ENCODE assay signal across 17 cellular contexts in the genomic region with DNA sequence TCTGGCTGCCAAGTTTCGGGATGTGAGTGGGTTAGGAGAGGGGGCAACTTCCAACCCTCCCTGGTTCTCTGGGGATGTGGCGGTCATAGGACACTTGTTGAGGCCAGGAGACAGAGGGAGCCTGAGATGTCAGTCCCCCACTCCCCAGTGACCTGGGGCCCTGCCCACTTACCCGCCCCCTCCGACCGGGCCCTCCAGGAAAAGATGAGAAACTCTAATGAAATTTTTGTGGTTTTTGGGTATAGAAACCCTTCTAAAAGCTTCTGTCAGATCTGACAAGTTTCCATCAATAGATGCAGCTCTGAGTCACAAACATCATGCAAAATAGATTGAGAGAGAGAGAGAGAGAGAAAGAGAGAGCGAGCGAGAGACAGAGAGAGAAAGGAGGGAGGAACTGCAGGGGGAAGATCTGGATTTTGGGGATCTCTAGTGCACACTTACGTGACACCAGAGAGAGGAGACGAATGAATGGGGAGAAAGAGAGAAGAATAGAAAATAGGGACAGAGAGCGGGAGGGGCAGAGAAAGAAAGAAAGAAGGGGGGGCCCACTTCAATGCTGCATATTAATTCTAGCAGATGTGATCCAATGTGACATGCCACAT.
DNase-seq lines count a peak whose midpoint lies in the region; ATAC-seq and TF ChIP-seq lines count a peak whose summit lies in the region.
"Had no signal": no experiment of that assay in that cellular context is flagged by ENCODE, and none has a peak within 500 bp of the region (broad histone marks: within the 10 kb centered on the region; RNA-seq: fewer than 3 reads in every experiment).

No MANE protein-coding gene starts in this region.

- peaks cover 2% of the 10 kb centered on the region for H3K4me1 Mint-ChIP-seq in activated T-cell treated with anti-CD3 and anti-CD28 coated beads, Interleukin-2, amount 50 U/mL, for 4 hours (ENCODE audit: low read depth)
- H3K4me1 Mint-ChIP-seq in nephron progenitor cell, result peaks cover 29% of the 10 kb centered on the region
- no peaks in the 10 kb centered on the region for H3K4me1 Mint-ChIP-seq in stimulated activated effector memory CD8-positive, alpha-beta T cell treated with anti-CD3 and anti-CD28 coated beads, Interleukin-12 subunit alpha, Interleukin-12 subunit beta, amount 100 ng/mL, for 72 hours

- peak; percentile 15 for DNase-seq in stimulated activated CD4-positive, alpha-beta T cell treated with anti-CD3 and anti-CD28 coated beads, Interleukin-1b, Interleukin-23, amount 100 ng/mL, for 48 hours
- no peak for DNase-seq in stimulated activated CD4-positive, alpha-beta T cell treated with anti-CD3 and anti-CD28 coated beads, Interleukin-12 subunit alpha, Interleukin-12 subunit beta, amount 100 ng/mL, for 4 hours
- DNase-seq in activated T-cell treated with anti-CD3 and anti-CD28 coated beads, Interleukin-2, amount 50 U/mL, for 4 hours, result no peak
- DNase-seq in nephron progenitor cell (no peak), SHP77 treated with DMSO at 0.1 percent for 48 hours (lab: John Stamatoyannopoulos, UW) (no peak), gastrocnemius medialis (no peak)
- DNase-seq in stimulated activated effector memory CD8-positive, alpha-beta T cell treated with anti-CD3 and anti-CD28 coated beads, Interleukin-12 subunit alpha, Interleukin-12 subunit beta, amount 100 ng/mL, for 72 hours (ENCODE audit: low spot score in 2 of 2), result no peak
- DNase-seq: AML-193, Calu3, left ventricle myocardium inferior, mucosa of descending colon, NCI-H1105, NCI-H2107, NCI-H524 treated with DMSO at 0.1 percent for 48 hours, Right ventricle myocardium superior had no signal

- TF ChIP-seq CTCF in nephron progenitor cell (IDR thresholded peaks at IDR 0.05), result no peak
- TF ChIP-seq CTCF in gastrocnemius medialis (IDR thresholded peaks at IDR 0.05 in 4 of 5, conservative IDR thresholded peaks at IDR 0.05 in 1 of 5), result no peak

- H3K4me3 ChIP-seq in gastrocnemius medialis, result no peak overlapping the region
- H3K4me3 ChIP-seq: left ventricle myocardium inferior, mucosa of descending colon had no signal

- peaks cover 0 to 3% of the 10 kb centered on the region in 2 donors for H3K4me1 ChIP-seq in gastrocnemius medialis

- intact Hi-C loops in gastrocnemius medialis (cut with DNase I; ENCODE audit: low total_unique reads), result no loop called here

- peaks cover 0 to 24% of the 10 kb centered on the region in 2 donors for H3K36me3 ChIP-seq in gastrocnemius medialis

- H3K9me3 Mint-ChIP-seq in activated T-cell treated with anti-CD3 and anti-CD28 coated beads, Interleukin-2, amount 50 U/mL, for 4 hours, result no peaks in the 10 kb centered on the region
- H3K9me3 Mint-ChIP-seq in nephron progenitor cell, result no peaks in the 10 kb centered on the region
- H3K9me3 Mint-ChIP-seq in stimulated activated effector memory CD8-positive, alpha-beta T cell treated with anti-CD3 and anti-CD28 coated beads, Interleukin-12 subunit alpha, Interleukin-12 subunit beta, amount 100 ng/mL, for 72 hours, result no peaks in the 10 kb centered on the region

- H3K4me3 Mint-ChIP-seq in activated T-cell treated with anti-CD3 and anti-CD28 coated beads, Interleukin-2, amount 50 U/mL, for 4 hours, result no peak overlapping the region
- no peak overlapping the region for H3K4me3 Mint-ChIP-seq in nephron progenitor cell
- H3K4me3 Mint-ChIP-seq in stimulated activated effector memory CD8-positive, alpha-beta T cell treated with anti-CD3 and anti-CD28 coated beads, Interleukin-12 subunit alpha, Interleukin-12 subunit beta, amount 100 ng/mL, for 72 hours, result no peak overlapping the region

- H3K27ac Mint-ChIP-seq in nephron progenitor cell, result peak overlapping the region; percentile 48
- H3K27ac Mint-ChIP-seq in stimulated activated effector memory CD8-positive, alpha-beta T cell treated with anti-CD3 and anti-CD28 coated beads, Interleukin-12 subunit alpha, Interleukin-12 subunit beta, amount 100 ng/mL, for 72 hours, result no peak overlapping the region

- H3K9me3 ChIP-seq in gastrocnemius medialis, result no peaks in the 10 kb centered on the region
- H3K9me3 ChIP-seq: left ventricle myocardium inferior, mucosa of descending colon had no signal

- H3K27me3 Mint-ChIP-seq in activated T-cell treated with anti-CD3 and anti-CD28 coated beads, Interleukin-2, amount 50 U/mL, for 4 hours (ENCODE audit: low read depth), result peaks cover 9% of the 10 kb centered on the region
- H3K27me3 Mint-ChIP-seq in nephron progenitor cell (ENCODE audit: low read depth, poor library complexity), result no peaks in the 10 kb centered on the region

- H3K27me3 ChIP-seq in gastrocnemius medialis, result no peaks in the 10 kb centered on the region

- in situ Hi-C loops in gastrocnemius medialis (cut with MboI; ENCODE audit: low sequenced_read_pairs in 4 of 4), result no loop called here

- H3K36me3 Mint-ChIP-seq in activated T-cell treated with anti-CD3 and anti-CD28 coated beads, Interleukin-2, amount 50 U/mL, for 4 hours (ENCODE audit: insufficient read depth), result no peaks in the 10 kb centered on the region
- H3K36me3 Mint-ChIP-seq in nephron progenitor cell (ENCODE audit: low read depth), result peaks cover 72% of the 10 kb centered on the region
- H3K36me3 Mint-ChIP-seq in stimulated activated effector memory CD8-positive, alpha-beta T cell treated with anti-CD3 and anti-CD28 coated beads, Interleukin-12 subunit alpha, Interleukin-12 subunit beta, amount 100 ng/mL, for 72 hours, result no peaks in the 10 kb centered on the region

- no peak overlapping the region for H3K27ac ChIP-seq in gastrocnemius medialis
- H3K27ac ChIP-seq: left ventricle myocardium inferior had no signal

- TF ChIP-seq POLR2A in gastrocnemius medialis (IDR thresholded peaks at IDR 0.05), result no peak

- peak; percentile 58 to 62 for ATAC-seq in activated T-cell treated with anti-CD3 and anti-CD28 coated beads, Interleukin-2, amount 50 U/mL, for 4 hours
- ATAC-seq in stimulated activated effector memory CD8-positive, alpha-beta T cell treated with anti-CD3 and anti-CD28 coated beads, Interleukin-12 subunit alpha, Interleukin-12 subunit beta, amount 100 ng/mL, for 72 hours, result no peak
- ATAC-seq in GM19395 (IDR thresholded peaks at IDR 0.05; ENCODE audit: unreplicated experiment), result no peak
- ATAC-seq in gastrocnemius medialis, result no peak
- ATAC-seq: esophagus mucosa, mucosa of descending colon had no signal

Comparison
In these comparisons a context has a peak if more than half of its experiments do, and no peak if none do; other contexts are left out.
1. ATAC-seq: peak in activated T-cell treated with anti-CD3 and anti-CD28 coated beads, Interleukin-2, amount 50 U/mL, for 4 hours (2 of 2); none in stimulated activated effector memory CD8-positive, alpha-beta T cell treated with anti-CD3 and anti-CD28 coated beads, Interleukin-12 subunit alpha, Interleukin-12 subunit beta, amount 100 ng/mL, for 72 hours (single experiment), GM19395 (single experiment) and gastrocnemius medialis (0 of 2).